ENCODE assay signal across 8 cellular contexts in the genomic region with DNA sequence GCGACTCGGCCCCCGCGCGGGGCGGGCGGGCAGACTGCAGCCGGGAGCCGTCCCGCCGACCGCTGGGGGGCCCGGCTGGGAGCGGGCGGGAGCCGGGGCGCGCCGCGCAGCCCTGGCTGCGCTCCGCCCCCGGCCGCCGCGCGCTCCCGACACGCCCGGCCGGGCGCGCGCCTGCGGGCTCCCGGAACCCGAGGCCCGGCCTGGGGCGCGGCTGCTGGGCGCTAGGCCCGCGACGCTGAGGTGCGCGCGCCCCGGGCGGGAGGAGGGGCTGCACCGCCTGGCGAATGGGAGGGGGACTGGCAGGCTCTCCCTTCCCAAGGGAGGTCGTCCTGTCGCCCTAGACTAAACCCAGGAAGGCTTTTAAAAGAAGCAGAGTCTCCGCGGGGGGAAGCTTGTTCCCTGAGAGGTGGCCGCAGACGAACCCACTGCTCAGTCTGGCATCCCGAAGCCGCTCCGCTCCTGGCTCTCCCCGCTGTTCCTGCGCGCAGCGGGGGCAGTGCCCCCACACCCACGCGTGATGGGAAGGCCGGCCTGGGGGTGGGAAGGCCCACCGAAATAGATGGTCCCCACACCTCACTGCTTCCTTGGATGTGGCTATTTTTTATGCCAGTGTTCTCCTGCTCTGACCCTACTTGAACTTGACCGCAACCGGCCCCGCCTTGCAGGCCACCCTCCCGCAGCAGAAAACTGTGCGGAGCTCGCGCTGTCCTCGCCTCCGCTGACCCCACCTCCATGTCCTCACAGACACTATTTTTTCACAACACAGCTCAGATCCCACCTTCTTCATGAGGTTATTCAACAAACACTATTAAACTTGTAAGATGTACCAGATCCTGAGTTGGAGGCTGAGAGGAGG. TPM values are rescaled to one million over a fixed set of nuclear protein-coding genes. Genes with fewer than 3 reads are reported as not detected.
DNase-seq lines count a peak whose midpoint lies in the region; ATAC-seq and TF ChIP-seq lines count a peak whose summit lies in the region.

A gene with protein sequence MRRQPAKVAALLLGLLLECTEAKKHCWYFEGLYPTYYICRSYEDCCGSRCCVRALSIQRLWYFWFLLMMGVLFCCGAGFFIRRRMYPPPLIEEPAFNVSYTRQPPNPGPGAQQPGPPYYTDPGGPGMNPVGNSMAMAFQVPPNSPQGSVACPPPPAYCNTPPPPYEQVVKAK (minus strand): TSS at position 125 of the 856 bp plus-strand sequence. CDS start 178 bp downstream, outside the sequence.

- intact Hi-C loops in esophagus muscularis mucosa (cut with DNase I) = loop anchor here (10.0 kb wide), 1 partner anchor 208 kb away; the partner anchor contains the start of gene LANCL2

- no peak for TF ChIP-seq EP300 in esophagus muscularis mucosa (IDR thresholded peaks at IDR 0.05)

- H3K27me3 ChIP-seq in OCI-LY3 (ENCODE audit: low read depth, low read length) (no peaks in the 10 kb centered on the region), esophagus muscularis mucosa (no peaks in the 10 kb centered on the region), mucosa of rectum (ENCODE audit: control insufficient read depth in 2 of 2, insufficient read depth in 2 of 2, low read length in 2 of 2) (no peaks in the 10 kb centered on the region)

- H3K9ac ChIP-seq in OCI-LY3 (ENCODE audit: low read length) (peak within 1 kb of the TSS; percentile 93), mucosa of rectum (ENCODE audit: low read depth in 1 of 2, low read length in 2 of 2) (peak within 1 kb of the TSS; percentile 85 to 91)

- H3K4me2 ChIP-seq in OCI-LY3 (ENCODE audit: low read length) = peak within 1 kb of the TSS; percentile 95

- H3K36me3 Mint-ChIP-seq in stimulated activated naive CD8-positive, alpha-beta T cell treated with anti-CD3 and anti-CD28 coated beads, Interleukin-15, Interleukin-2, amounts not matched to agents 100 ng/mL and 50 ng/mL, for 24 hours (ENCODE audit: low read depth) = peaks cover 12% of the 10 kb centered on the region

- peak within 1 kb of the TSS; percentile 22; the same call in 1 of the 2 replicates for H2AFZ ChIP-seq in OCI-LY3 (ENCODE audit: low read depth, low read length)

- peaks cover 61% of the 10 kb centered on the region for H3K4me1 Mint-ChIP-seq in stimulated activated naive CD8-positive, alpha-beta T cell treated with anti-CD3 and anti-CD28 coated beads, Interleukin-15, Interleukin-2, amounts not matched to agents 100 ng/mL and 50 ng/mL, for 24 hours (ENCODE audit: low read depth)

- WGBS in esophagus muscularis mucosa = under 1% methylated on average over 18 of the region's 77 CpGs

- H3K9me3 ChIP-seq in OCI-LY3 (ENCODE audit: insufficient read depth, low read length) (no peaks in the 10 kb centered on the region), esophagus muscularis mucosa (no peaks in the 10 kb centered on the region), mucosa of rectum (ENCODE audit: control insufficient read depth in 2 of 2, low read length in 2 of 2) (no peaks in the 10 kb centered on the region)

- H3K27ac Mint-ChIP-seq in stimulated activated naive CD8-positive, alpha-beta T cell treated with anti-CD3 and anti-CD28 coated beads, Interleukin-15, Interleukin-2, amounts not matched to agents 100 ng/mL and 50 ng/mL, for 24 hours = peak within 1 kb of the TSS; percentile 95

- TF ChIP-seq CTCF in OCI-LY3 (IDR thresholded peaks at IDR 0.05; ENCODE audit: low read depth, low read length) = no peak
- no peak for TF ChIP-seq CTCF in esophagus muscularis mucosa (IDR thresholded peaks at IDR 0.05)

- H3K27ac ChIP-seq in OCI-LY3 (ENCODE audit: low read length) (peak within 1 kb of the TSS; percentile 95), esophagus muscularis mucosa (replicated peaks in 1 of 4) (peak within 1 kb of the TSS; percentile 87 to 94 (median 90)), mucosa of rectum (ENCODE audit: low read depth in 2 of 2, low read length in 2 of 2) (peak within 1 kb of the TSS; percentile 81 to 90)

- peaks cover 23% of the 10 kb centered on the region for H3K36me3 ChIP-seq in OCI-LY3 (replicated peaks; ENCODE audit: low read depth, low read length)
- no peaks in the 10 kb centered on the region for H3K36me3 ChIP-seq in esophagus muscularis mucosa
- no peaks in the 10 kb centered on the region for H3K36me3 ChIP-seq in mucosa of rectum (ENCODE audit: control insufficient read depth in 2 of 2, insufficient read depth in 2 of 2, low read length in 2 of 2)

- ATAC-seq in GM19463 (IDR thresholded peaks at IDR 0.05; ENCODE audit: unreplicated experiment) (peak; percentile 46), HG03571 (IDR thresholded peaks at IDR 0.05; ENCODE audit: unreplicated experiment) (peak; percentile 49)

- DNase-seq in COLO668 (lab: John Stamatoyannopoulos, UW; ENCODE audit: unreplicated experiment) (peak; percentile 94), activated T-helper 1 cell treated with Interleukin-2 at 50 U/mL for 16 hours (ENCODE audit: low read depth) (peak; percentile 57), esophagus muscularis mucosa (ENCODE audit: extremely low spot score) (no peak)

- H3K4me3 Mint-ChIP-seq in stimulated activated naive CD8-positive, alpha-beta T cell treated with anti-CD3 and anti-CD28 coated beads, Interleukin-15, Interleukin-2, amounts not matched to agents 100 ng/mL and 50 ng/mL, for 24 hours = peak within 1 kb of the TSS; percentile 90

- H3K4me1 ChIP-seq in OCI-LY3 (ENCODE audit: low read length) (peaks cover 40% of the 10 kb centered on the region), esophagus muscularis mucosa (peaks cover 44 to 56% (median 52%) of the 10 kb centered on the region in 4 donors), mucosa of rectum (ENCODE audit: control insufficient read depth in 2 of 2, insufficient read depth in 2 of 2, low read length in 2 of 2) (peaks cover 19 to 26% of the 10 kb centered on the region in 2 donors)

- no peaks in the 10 kb centered on the region for H3K27me3 Mint-ChIP-seq in stimulated activated naive CD8-positive, alpha-beta T cell treated with anti-CD3 and anti-CD28 coated beads, Interleukin-15, Interleukin-2, amounts not matched to agents 100 ng/mL and 50 ng/mL, for 24 hours

- H3K4me3 ChIP-seq in OCI-LY3 (ENCODE audit: low read length) = peak within 1 kb of the TSS; percentile 91
- peak within 1 kb of the TSS; percentile 75 to 97 (median 95) for H3K4me3 ChIP-seq in esophagus muscularis mucosa
- peak within 1 kb of the TSS; percentile 85 to 87 for H3K4me3 ChIP-seq in mucosa of rectum (ENCODE audit: low read length in 2 of 2)

- H3K9me3 Mint-ChIP-seq in stimulated activated naive CD8-positive, alpha-beta T cell treated with anti-CD3 and anti-CD28 coated beads, Interleukin-15, Interleukin-2, amounts not matched to agents 100 ng/mL and 50 ng/mL, for 24 hours = no peaks in the 10 kb centered on the region

- TF ChIP-seq POLR2A in esophagus muscularis mucosa (IDR thresholded peaks at IDR 0.05; ENCODE audit: low read depth) = no peak

- H3K79me2 ChIP-seq in OCI-LY3 (ENCODE audit: low read length) = peaks cover 68% of the 10 kb centered on the region

- peaks cover 23% of the 10 kb centered on the region for H4K20me1 ChIP-seq in OCI-LY3 (ENCODE audit: insufficient read depth, low read length)

RNA-seq across cellular contexts. Expression of the gene that starts here (rescaled TPM):
- total RNA-seq in esophagus muscularis mucosa = 10 to 100 TPM; 23.7 to 42.1 (median 37.5) TPM
